ENCODE assay signal across 8 cellular contexts in genomic region chr12:4649358-4649661, GRCh38. TPM values are rescaled to one million over a fixed set of nuclear protein-coding genes. Genes with fewer than 3 reads are reported as not detected.
DNase-seq lines count a peak whose midpoint lies in the region; ATAC-seq and TF ChIP-seq lines count a peak whose summit lies in the region.

No MANE protein-coding gene starts in this region.

- no peak for TF ChIP-seq CTCF in brain (conservative IDR thresholded peaks at IDR 0.05)
- TF ChIP-seq CTCF in upper lobe of right lung (IDR thresholded peaks at IDR 0.05), result no peak

- H3K4me1 Mint-ChIP-seq in activated naive CD4-positive, alpha-beta T cell treated with anti-CD3 and anti-CD28 coated beads for 36 hours (ENCODE audit: low read depth), result peaks cover 48% of the 10 kb centered on the region
- H3K4me1 Mint-ChIP-seq in brain, result peaks cover 71% of the 10 kb centered on the region
- peaks cover 26% of the 10 kb centered on the region for H3K4me1 Mint-ChIP-seq in memory B cell

- H3K27me3 ChIP-seq in upper lobe of right lung, result no peaks in the 10 kb centered on the region

- H3K4me3 ChIP-seq in upper lobe of right lung, result peak overlapping the region; percentile 84

- DNase-seq in activated naive CD4-positive, alpha-beta T cell treated with anti-CD3 and anti-CD28 coated beads for 36 hours, result no peak
- DNase-seq in activated naive CD4-positive, alpha-beta T cell treated with anti-CD3 and anti-CD28 coated beads, Interleukin-2, amount 50 U/mL, for 16 hours, result no peak
- no peak for DNase-seq in memory B cell (ENCODE audit: low spot score in 2 of 2)
- DNase-seq in upper lobe of right lung, result no peak
- DNase-seq in erythroblast (lab: John Stamatoyannopoulos, UW), result no peak
- DNase-seq in occipital lobe (lab: John Stamatoyannopoulos, UW), result no peak

- TF ChIP-seq POLR2A in erythroblast (IDR thresholded peaks at IDR 0.05; ENCODE audit: low read length), result no peak

- H3K4me3 Mint-ChIP-seq in activated naive CD4-positive, alpha-beta T cell treated with anti-CD3 and anti-CD28 coated beads for 36 hours, result peak overlapping the region; percentile 98
- H3K4me3 Mint-ChIP-seq in brain, result peak overlapping the region; percentile 88 to 100 (median 94)
- peak overlapping the region; percentile 98 for H3K4me3 Mint-ChIP-seq in memory B cell

- peaks cover 19% of the 10 kb centered on the region for H3K4me1 ChIP-seq in upper lobe of right lung

- H3K36me3 Mint-ChIP-seq in activated naive CD4-positive, alpha-beta T cell treated with anti-CD3 and anti-CD28 coated beads for 36 hours (ENCODE audit: low read depth), result peaks cover 4% of the 10 kb centered on the region
- H3K36me3 Mint-ChIP-seq in brain, result no peaks in the 10 kb centered on the region
- peaks cover 4% of the 10 kb centered on the region for H3K36me3 Mint-ChIP-seq in memory B cell

- CTCF ChIA-PET in activated naive CD4-positive, alpha-beta T cell treated with anti-CD3 and anti-CD28 coated beads for 36 hours (lab: Charles Lee), result interaction anchor here (1.0 to 1.3 kb wide), 4 partner anchors 9 to 227 kb away, joined by 3 to 8 read pairs (median 4); no protein-coding TSS in a partner anchor

- intact Hi-C loops in activated naive CD4-positive, alpha-beta T cell treated with anti-CD3 and anti-CD28 coated beads for 36 hours (cut with micrococcal nuclease), result loop anchor here (1.0 to 10.0 kb wide), 7 partner anchors 45 to 776 kb away; partner anchors contain the start of genes PARP11, RAD51AP1 and TIGAR
- intact Hi-C loops in upper lobe of right lung (cut with DNase I), result no loop called here

- no peak for ATAC-seq in memory B cell (ENCODE audit: low read depth)
- no peak for ATAC-seq in upper lobe of right lung
- ATAC-seq in HG02571 (IDR thresholded peaks at IDR 0.05; ENCODE audit: unreplicated experiment), result no peak

- no peaks in the 10 kb centered on the region for H3K27me3 Mint-ChIP-seq in activated naive CD4-positive, alpha-beta T cell treated with anti-CD3 and anti-CD28 coated beads for 36 hours (ENCODE audit: low read depth)
- H3K27me3 Mint-ChIP-seq in brain, result peaks cover 14% of the 10 kb centered on the region
- H3K27me3 Mint-ChIP-seq in memory B cell, result no peaks in the 10 kb centered on the region

- no peaks in the 10 kb centered on the region for H3K9me3 ChIP-seq in upper lobe of right lung

- H3K27ac ChIP-seq in upper lobe of right lung, result peak overlapping the region; percentile 92

- no peaks in the 10 kb centered on the region for H3K9me3 Mint-ChIP-seq in activated naive CD4-positive, alpha-beta T cell treated with anti-CD3 and anti-CD28 coated beads for 36 hours
- H3K9me3 Mint-ChIP-seq in brain (no peaks in the 10 kb centered on the region), memory B cell (no peaks in the 10 kb centered on the region)

- peak overlapping the region; percentile 83 for H3K27ac Mint-ChIP-seq in activated naive CD4-positive, alpha-beta T cell treated with anti-CD3 and anti-CD28 coated beads for 36 hours
- H3K27ac Mint-ChIP-seq in brain, result peak overlapping the region; percentile 96 to 98 (median 97)
- peak overlapping the region; percentile 92 for H3K27ac Mint-ChIP-seq in memory B cell

- H3K36me3 ChIP-seq in upper lobe of right lung, result peaks cover 5% of the 10 kb centered on the region

RNA-seq across cellular contexts. Expression of gene NDUFA9, which starts 0.4 kb away (rescaled TPM):
- 100 to 1,000 TPM; 150 to 160 TPM for total RNA-seq in activated naive CD4-positive, alpha-beta T cell treated with anti-CD3 and anti-CD28 coated beads for 36 hours
- polyA plus RNA-seq in brain (ENCODE audit: insufficient read depth, low read depth, low replicate concordance), result 126 TPM
- total RNA-seq in upper lobe of right lung, result 70.3 TPM
- 35.6 TPM for total RNA-seq in occipital lobe

RNA-seq across cellular contexts. Expression of gene AKAP3, which starts 0.5 kb away (rescaled TPM):
- total RNA-seq in activated naive CD4-positive, alpha-beta T cell treated with anti-CD3 and anti-CD28 coated beads for 36 hours, result 1 to 10 TPM; 1.8 to 2.1 TPM
- 2.2 TPM for polyA plus RNA-seq in brain (ENCODE audit: insufficient read depth, low read depth, low replicate concordance)
- 1.9 TPM for total RNA-seq in upper lobe of right lung
- 2.7 TPM for total RNA-seq in occipital lobe
